Comparison of ENCODE assay signal across 8 cellular contexts in genomic region chr17:21284319-21285163, GRCh38. TPM values are rescaled to one million over a fixed set of nuclear protein-coding genes. Genes with fewer than 3 reads are reported as not detected.
DNase-seq lines count a peak whose midpoint lies in the region; ATAC-seq and TF ChIP-seq lines count a peak whose summit lies in the region.

TSS of gene MAP2K3 (plus strand) at chr17:21284711. CDS start at chr17:21284921, 210 bp downstream.

- H3K4me3 Mint-ChIP-seq in CD14-positive monocyte: peak within 1 kb of the TSS; percentile 99 to 100
- peak within 1 kb of the TSS; percentile 98 for H3K4me3 Mint-ChIP-seq in activated CD4-positive, alpha-beta memory T cell treated with anti-CD3 and anti-CD28 coated beads for 36 hours

- H3K9ac ChIP-seq in duodenal mucosa (ENCODE audit: low read depth in 1 of 2, low read length in 2 of 2): peak within 1 kb of the TSS; percentile 93 to 97

- CTCF ChIA-PET in activated CD4-positive, alpha-beta memory T cell treated with anti-CD3 and anti-CD28 coated beads for 36 hours (lab: Charles Lee): interaction anchor here (0.9 to 4.3 kb wide), 5 partner anchors 8 to 228 kb away, joined by 3 to 28 read pairs (median 4); no protein-coding TSS in a partner anchor

- peak; percentile 72 for ATAC-seq in GM19397 (IDR thresholded peaks at IDR 0.05; ENCODE audit: unreplicated experiment)
- peak; percentile 69 for ATAC-seq in HG03571 (IDR thresholded peaks at IDR 0.05; ENCODE audit: unreplicated experiment)

- peaks cover 69% of the 10 kb centered on the region for H3K4me1 Mint-ChIP-seq in CD14-positive monocyte
- peaks cover 50% of the 10 kb centered on the region for H3K4me1 Mint-ChIP-seq in activated CD4-positive, alpha-beta memory T cell treated with anti-CD3 and anti-CD28 coated beads for 36 hours (ENCODE audit: low read depth)

- peak within 1 kb of the TSS; percentile 99 to 100 (median 99) for H3K27ac Mint-ChIP-seq in CD14-positive monocyte
- H3K27ac Mint-ChIP-seq in activated CD4-positive, alpha-beta memory T cell treated with anti-CD3 and anti-CD28 coated beads for 36 hours: peak within 1 kb of the TSS; percentile 89

- peak; percentile 99 for DNase-seq in CD14-positive monocyte (ENCODE audit: low spot score)
- peak; percentile 100 for DNase-seq in NCI-H82 treated with DMSO at 0.1 percent for 48 hours (lab: John Stamatoyannopoulos, UW; ENCODE audit: unreplicated experiment)
- peak; percentile 99 for DNase-seq in activated CD4-positive, alpha-beta memory T cell treated with anti-CD3 and anti-CD28 coated beads for 36 hours
- DNase-seq in lower leg skin (ENCODE audit: low spot score in 2 of 2): peak; percentile 99 to 100
- DNase-seq in stimulated activated CD4-positive, alpha-beta T cell treated with anti-CD3 and anti-CD28 coated beads, Interleukin-4, amount 100 ng/mL, for 48 hours (ENCODE audit: low read depth in 2 of 2): peak; percentile 97 to 98

- H3K27me3 ChIP-seq in duodenal mucosa (ENCODE audit: control insufficient read depth in 1 of 2, insufficient read depth in 2 of 2, low read length in 2 of 2): no peaks in the 10 kb centered on the region

- H3K9me3 ChIP-seq in duodenal mucosa (ENCODE audit: control insufficient read depth in 1 of 2, low read length in 2 of 2): no peaks in the 10 kb centered on the region

- peak in 1 of 2 donors; percentile 39 for TF ChIP-seq POLR2A in lower leg skin (IDR thresholded peaks at IDR 0.05)

- H3K9me3 Mint-ChIP-seq in CD14-positive monocyte: no peaks in the 10 kb centered on the region
- no peaks in the 10 kb centered on the region for H3K9me3 Mint-ChIP-seq in activated CD4-positive, alpha-beta memory T cell treated with anti-CD3 and anti-CD28 coated beads for 36 hours

- H3K36me3 ChIP-seq in duodenal mucosa (ENCODE audit: control insufficient read depth in 1 of 2, insufficient read depth in 2 of 2, low read length in 2 of 2): no peaks in the 10 kb centered on the region

- 0% methylated on average over 35 to 53 of the region's 88 CpGs for WGBS in lower leg skin, 2 donors

- peak within 1 kb of the TSS; percentile 99 for H3K27ac ChIP-seq in duodenal mucosa (ENCODE audit: low read depth, low read length)

- peaks cover 36 to 52% of the 10 kb centered on the region in 2 donors for H3K4me1 ChIP-seq in duodenal mucosa (ENCODE audit: control insufficient read depth in 1 of 2, insufficient read depth in 2 of 2, low read length in 2 of 2)

- POLR2A ChIA-PET in activated CD4-positive, alpha-beta memory T cell treated with anti-CD3 and anti-CD28 coated beads for 36 hours (lab: Charles Lee): interaction anchor here (0.7 to 4.1 kb wide), 2 partner anchors 8 to 241 kb away, joined by 3 to 27 read pairs; partner anchors contain the start of gene USP22

- H3K36me3 Mint-ChIP-seq in CD14-positive monocyte: peaks cover 12 to 17% of the 10 kb centered on the region in 2 donors
- peaks cover 21% of the 10 kb centered on the region for H3K36me3 Mint-ChIP-seq in activated CD4-positive, alpha-beta memory T cell treated with anti-CD3 and anti-CD28 coated beads for 36 hours

- H3K4me3 ChIP-seq in duodenal mucosa (ENCODE audit: low read depth in 1 of 2, low read length in 2 of 2) (peak within 1 kb of the TSS; percentile 86 to 91), lower leg skin (ENCODE audit: low read depth, poor library complexity, severe bottlenecking) (peak within 1 kb of the TSS; percentile 46)

- H3K27me3 Mint-ChIP-seq in CD14-positive monocyte (ENCODE audit: low read depth in 3 of 3): peaks cover 1 to 3% (median 2%) of the 10 kb centered on the region in 3 donors
- no peaks in the 10 kb centered on the region for H3K27me3 Mint-ChIP-seq in activated CD4-positive, alpha-beta memory T cell treated with anti-CD3 and anti-CD28 coated beads for 36 hours

- intact Hi-C loops in CD14-positive monocyte (cut with micrococcal nuclease): loop anchor here (5.0 to 10.0 kb wide), 4 partner anchors 38 to 240 kb away; partner anchors contain the start of genes DHRS7B (in 1 of the 2) and USP22 (in 1 of the 2)
- intact Hi-C loops in activated CD4-positive, alpha-beta memory T cell treated with anti-CD3 and anti-CD28 coated beads for 36 hours (cut with micrococcal nuclease): loop anchor here (1.0 to 10.0 kb wide), 6 partner anchors 9 to 1130 kb away; partner anchors contain the start of gene KCNJ12
- intact Hi-C loops in lower leg skin (cut with DNase I; ENCODE audit: low total_unique reads): no loop called here

- no peak for TF ChIP-seq CTCF in CD14-positive monocyte (IDR thresholded peaks at IDR 0.05)
- TF ChIP-seq CTCF in lower leg skin (IDR thresholded peaks at IDR 0.05): no peak

RNA-seq across cellular contexts. Expression of gene MAP2K3, which starts in this region (rescaled TPM):
- polyA plus RNA-seq in CD14-positive monocyte: 100 to 1,000 TPM; 107 to 166 TPM
- 100 to 1,000 TPM; 132 to 134 TPM for total RNA-seq in activated CD4-positive, alpha-beta memory T cell treated with anti-CD3 and anti-CD28 coated beads for 36 hours
- total RNA-seq in lower leg skin: 10 to 100 TPM; 54.1 to 64.1 (median 55.2) TPM

Comparison
In these comparisons a context has a peak if more than half of its experiments do, and no peak if none do; other contexts are left out.
1. Peak in every context shown above with its lines: DNase-seq, ATAC-seq, H3K4me3 ChIP-seq and H3K27ac ChIP-seq.